18 cellular contexts compared by ENCODE assay signal in the genomic region with DNA sequence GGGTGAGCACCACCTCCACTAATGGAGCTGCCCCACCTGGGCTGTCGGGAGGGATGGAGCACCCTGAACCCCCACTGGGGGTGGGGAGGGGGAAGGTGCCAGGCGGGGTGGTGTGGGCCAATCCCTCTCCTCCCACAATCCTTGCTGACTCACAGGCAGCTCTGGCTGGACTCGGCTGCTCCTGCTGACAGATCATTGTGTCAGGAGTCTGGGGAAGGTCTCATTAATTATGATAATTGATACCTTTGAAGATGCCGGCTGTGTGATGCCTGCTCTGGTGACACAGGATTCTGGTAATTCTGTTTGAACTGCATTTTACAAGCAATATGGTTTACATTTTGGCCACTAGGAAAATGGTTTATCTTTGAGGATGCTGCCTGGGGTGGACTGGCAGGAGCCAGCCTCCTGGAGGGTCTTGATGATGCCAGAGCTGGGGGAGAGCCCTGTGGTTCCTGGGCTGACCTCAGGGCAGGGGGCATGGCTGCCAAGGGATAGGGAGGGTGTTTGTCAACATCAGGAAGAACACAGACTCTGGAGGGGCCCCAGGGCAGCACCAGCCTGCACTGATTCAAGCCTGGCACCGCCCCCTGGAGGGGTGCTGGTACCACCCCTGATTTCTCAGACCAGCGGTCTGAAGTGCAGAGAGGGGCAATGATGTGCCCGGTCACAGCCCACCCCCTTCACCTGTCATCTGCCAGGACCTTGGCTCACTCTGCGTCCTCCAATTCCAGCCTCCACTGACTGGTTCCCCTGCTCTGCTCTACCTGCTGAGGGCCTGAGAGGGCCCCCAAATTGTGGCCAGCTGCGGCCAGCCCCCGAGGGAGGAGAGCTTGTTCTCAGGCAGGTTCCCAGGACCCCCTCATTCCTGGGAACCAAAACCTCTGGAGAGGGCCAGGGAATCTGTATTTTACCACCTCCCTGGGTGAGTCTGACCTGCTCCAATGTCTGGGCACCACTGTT.
DNase-seq lines count a peak whose midpoint lies in the region; ATAC-seq and TF ChIP-seq lines count a peak whose summit lies in the region.
"Had no signal": no experiment of that assay in that cellular context is flagged by ENCODE, and none has a peak within 500 bp of the region (broad histone marks: within the 10 kb centered on the region; RNA-seq: fewer than 3 reads in every experiment).

No MANE protein-coding gene starts in this region.

- CTCF ChIA-PET in WTC11 (lab: Charles Lee) = no interaction called here

- H3K27me3 ChIP-seq in transverse colon = peaks cover 10% of the 10 kb centered on the region
- H3K27me3 ChIP-seq: gastrocnemius medialis, neutrophil had no signal

- no peaks in the 10 kb centered on the region for H3K36me3 Mint-ChIP-seq in mesothelial cell of epicardium
- no peaks in the 10 kb centered on the region for H3K36me3 Mint-ChIP-seq in WTC11

- H3K4me1 Mint-ChIP-seq in mesothelial cell of epicardium = peaks cover 37% of the 10 kb centered on the region
- H3K4me1 Mint-ChIP-seq in WTC11 = no peaks in the 10 kb centered on the region
- H3K4me1 Mint-ChIP-seq: activated CD4-positive, alpha-beta T cell treated with anti-CD3 and anti-CD28 coated beads, Interleukin-2, amount 10 ng/mL, durations not matched to agents 24 days and 14 days had no signal

- no peak for TF ChIP-seq EP300 in transverse colon (IDR thresholded peaks at IDR 0.05; ENCODE audit: low read depth)

- POLR2A ChIA-PET in WTC11 (lab: Charles Lee) = no interaction called here

- DNase-seq in COR-L47 (lab: John Stamatoyannopoulos, UW) = peak; percentile 94
- DNase-seq in NCI-H1105 treated with DMSO at 0.1 percent for 48 hours (lab: John Stamatoyannopoulos, UW) = peak; percentile 66
- DNase-seq in RPMI7951 (ENCODE audit: low read depth) = peak; percentile 15
- no peak for DNase-seq in mesothelial cell of epicardium (ENCODE audit: low spot score in 2 of 2, unreplicated experiment in 2 of 2)
- DNase-seq in transverse colon = no peak
- no peak for DNase-seq in WTC11 (ENCODE audit: low spot score)
- DNase-seq in NOMO-1 (lab: John Stamatoyannopoulos, UW; ENCODE audit: unreplicated experiment in 2 of 2) = no peak
- DNase-seq: activated CD4-positive, alpha-beta T cell treated with anti-CD3 and anti-CD28 coated beads, Interleukin-2, amount 10 ng/mL, durations not matched to agents 24 days and 14 days; anterior cingulate cortex; EL; gastrocnemius medialis; left cardiac atrium; stimulated activated naive CD4-positive, alpha-beta T cell had no signal

- ATAC-seq in HG03045 (IDR thresholded peaks at IDR 0.05; ENCODE audit: unreplicated experiment) (no peak), WTC11 (no peak)
- ATAC-seq: gastrocnemius medialis, left cardiac atrium had no signal

- no peak overlapping the region for H3K27ac ChIP-seq in transverse colon
- H3K27ac ChIP-seq: gastrocnemius medialis, neutrophil, RWPE1, tibial artery had no signal

- H3K27ac Mint-ChIP-seq in mesothelial cell of epicardium = peak overlapping the region; percentile 12
- H3K27ac Mint-ChIP-seq in WTC11 = no peak overlapping the region
- H3K27ac Mint-ChIP-seq: activated CD4-positive, alpha-beta T cell treated with anti-CD3 and anti-CD28 coated beads, Interleukin-2, amount 10 ng/mL, durations not matched to agents 24 days and 14 days had no signal

- H3K9me3 Mint-ChIP-seq in mesothelial cell of epicardium (no peaks in the 10 kb centered on the region), WTC11 (no peaks in the 10 kb centered on the region)
- H3K9me3 Mint-ChIP-seq: activated CD4-positive, alpha-beta T cell treated with anti-CD3 and anti-CD28 coated beads, Interleukin-2, amount 10 ng/mL, durations not matched to agents 24 days and 14 days; central memory CD8-positive, alpha-beta T cell had no signal

- H3K4me3 Mint-ChIP-seq in mesothelial cell of epicardium (no peak overlapping the region), WTC11 (no peak overlapping the region)
- H3K4me3 Mint-ChIP-seq: activated CD4-positive, alpha-beta T cell treated with anti-CD3 and anti-CD28 coated beads, Interleukin-2, amount 10 ng/mL, durations not matched to agents 24 days and 14 days; central memory CD8-positive, alpha-beta T cell had no signal

- WGBS in transverse colon (ENCODE audit: low coverage in 1 of 2), 2 donors = 55% methylated on average over 10 of the region's 10 CpGs; no CpG with 5 or more reads in 1 of the 2 donors

- no peaks in the 10 kb centered on the region for H3K36me3 ChIP-seq in transverse colon
- H3K36me3 ChIP-seq: gastrocnemius medialis, neutrophil, tibial artery had no signal

- no peak for TF ChIP-seq CTCF in mesothelial cell of epicardium (IDR thresholded peaks at IDR 0.05; ENCODE audit: unreplicated experiment)
- TF ChIP-seq CTCF in transverse colon (IDR thresholded peaks at IDR 0.05) = no peak
- TF ChIP-seq CTCF in WTC11 (IDR thresholded peaks at IDR 0.05) = no peak

- in situ Hi-C loops in transverse colon (cut with MboI; ENCODE audit: low pct_ligation_motif_present in 1 of 4, low pct_unique_long_range_greater_than_20kb in 1 of 4, low sequenced_read_pairs in 3 of 4) = loop anchor here in 2 of 4 donors (10.0 to 25.0 kb wide), 2 partner anchors 1140 to 1147 kb away; a partner anchor contains a TSS

- no peak overlapping the region for H3K4me3 ChIP-seq in transverse colon
- H3K4me3 ChIP-seq: gastrocnemius medialis, tibial artery had no signal

- TF ChIP-seq POLR2A in transverse colon (IDR thresholded peaks at IDR 0.05) = no peak

- intact Hi-C loops in transverse colon (cut with DNase I; ENCODE audit: low total_unique reads) = loop anchor here (5.0 kb wide), 1 partner anchor 323 kb away; no protein-coding TSS in a partner anchor

- no peaks in the 10 kb centered on the region for H3K9me3 ChIP-seq in transverse colon
- H3K9me3 ChIP-seq: gastrocnemius medialis, neutrophil, tibial artery had no signal

- peaks cover 0 to 7% (median 0%) of the 10 kb centered on the region in 4 donors for H3K4me1 ChIP-seq in transverse colon

- H3K27me3 Mint-ChIP-seq in mesothelial cell of epicardium (ENCODE audit: low read depth) (peaks cover 26% of the 10 kb centered on the region), WTC11 (ENCODE audit: low read depth) (no peaks in the 10 kb centered on the region; the same call in 1 of the 2 replicates)
- H3K27me3 Mint-ChIP-seq: activated CD4-positive, alpha-beta T cell treated with anti-CD3 and anti-CD28 coated beads, Interleukin-2, amount 10 ng/mL, durations not matched to agents 24 days and 14 days had no signal

TF ChIP-seq in WTC11, 78 proteins besides CTCF, POLR2A, EP300 and RAD21 (continues in another document):
- no peak for TF ChIP-seq CREB1 (CRISPR knock-in tag; IDR thresholded peaks at IDR 0.05)
- TF ChIP-seq, protein P1, sequence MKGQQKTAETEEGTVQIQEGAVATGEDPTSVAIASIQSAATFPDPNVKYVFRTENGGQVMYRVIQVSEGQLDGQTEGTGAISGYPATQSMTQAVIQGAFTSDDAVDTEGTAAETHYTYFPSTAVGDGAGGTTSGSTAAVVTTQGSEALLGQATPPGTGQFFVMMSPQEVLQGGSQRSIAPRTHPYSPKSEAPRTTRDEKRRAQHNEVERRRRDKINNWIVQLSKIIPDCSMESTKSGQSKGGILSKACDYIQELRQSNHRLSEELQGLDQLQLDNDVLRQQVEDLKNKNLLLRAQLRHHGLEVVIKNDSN (CRISPR knock-in tag; IDR thresholded peaks at IDR 0.05) = no peak
- TF ChIP-seq CBFB (CRISPR knock-in tag; IDR thresholded peaks at IDR 0.05; ENCODE audit: low read depth) = no peak
- no peak for TF ChIP-seq ZNF232 (CRISPR knock-in tag; IDR thresholded peaks at IDR 0.05)
- TF ChIP-seq ATF1 (CRISPR knock-in tag; IDR thresholded peaks at IDR 0.05) = no peak
- TF ChIP-seq, protein P2, sequence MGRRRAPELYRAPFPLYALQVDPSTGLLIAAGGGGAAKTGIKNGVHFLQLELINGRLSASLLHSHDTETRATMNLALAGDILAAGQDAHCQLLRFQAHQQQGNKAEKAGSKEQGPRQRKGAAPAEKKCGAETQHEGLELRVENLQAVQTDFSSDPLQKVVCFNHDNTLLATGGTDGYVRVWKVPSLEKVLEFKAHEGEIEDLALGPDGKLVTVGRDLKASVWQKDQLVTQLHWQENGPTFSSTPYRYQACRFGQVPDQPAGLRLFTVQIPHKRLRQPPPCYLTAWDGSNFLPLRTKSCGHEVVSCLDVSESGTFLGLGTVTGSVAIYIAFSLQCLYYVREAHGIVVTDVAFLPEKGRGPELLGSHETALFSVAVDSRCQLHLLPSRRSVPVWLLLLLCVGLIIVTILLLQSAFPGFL (CRISPR knock-in tag; IDR thresholded peaks at IDR 0.05; ENCODE audit: borderline replicate concordance) = no peak
- TF ChIP-seq OVOL2 (CRISPR knock-in tag; IDR thresholded peaks at IDR 0.05; ENCODE audit: borderline replicate concordance) = no peak
- no peak for TF ChIP-seq HMGA2 (CRISPR knock-in tag; IDR thresholded peaks at IDR 0.05)
- TF ChIP-seq, protein P3, sequence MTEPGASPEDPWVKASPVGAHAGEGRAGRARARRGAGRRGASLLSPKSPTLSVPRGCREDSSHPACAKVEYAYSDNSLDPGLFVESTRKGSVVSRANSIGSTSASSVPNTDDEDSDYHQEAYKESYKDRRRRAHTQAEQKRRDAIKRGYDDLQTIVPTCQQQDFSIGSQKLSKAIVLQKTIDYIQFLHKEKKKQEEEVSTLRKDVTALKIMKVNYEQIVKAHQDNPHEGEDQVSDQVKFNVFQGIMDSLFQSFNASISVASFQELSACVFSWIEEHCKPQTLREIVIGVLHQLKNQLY (CRISPR knock-in tag; IDR thresholded peaks at IDR 0.05) = no peak
- no peak for TF ChIP-seq NFYB (CRISPR knock-in tag; conservative IDR thresholded peaks at IDR 0.05; ENCODE audit: low read depth)
- TF ChIP-seq, protein P4, sequence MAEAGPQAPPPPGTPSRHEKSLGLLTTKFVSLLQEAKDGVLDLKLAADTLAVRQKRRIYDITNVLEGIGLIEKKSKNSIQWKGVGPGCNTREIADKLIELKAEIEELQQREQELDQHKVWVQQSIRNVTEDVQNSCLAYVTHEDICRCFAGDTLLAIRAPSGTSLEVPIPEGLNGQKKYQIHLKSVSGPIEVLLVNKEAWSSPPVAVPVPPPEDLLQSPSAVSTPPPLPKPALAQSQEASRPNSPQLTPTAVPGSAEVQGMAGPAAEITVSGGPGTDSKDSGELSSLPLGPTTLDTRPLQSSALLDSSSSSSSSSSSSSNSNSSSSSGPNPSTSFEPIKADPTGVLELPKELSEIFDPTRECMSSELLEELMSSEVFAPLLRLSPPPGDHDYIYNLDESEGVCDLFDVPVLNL (CRISPR knock-in tag; IDR thresholded peaks at IDR 0.05; ENCODE audit: borderline replicate concordance, low read depth) = no peak
- TF ChIP-seq, protein P5, sequence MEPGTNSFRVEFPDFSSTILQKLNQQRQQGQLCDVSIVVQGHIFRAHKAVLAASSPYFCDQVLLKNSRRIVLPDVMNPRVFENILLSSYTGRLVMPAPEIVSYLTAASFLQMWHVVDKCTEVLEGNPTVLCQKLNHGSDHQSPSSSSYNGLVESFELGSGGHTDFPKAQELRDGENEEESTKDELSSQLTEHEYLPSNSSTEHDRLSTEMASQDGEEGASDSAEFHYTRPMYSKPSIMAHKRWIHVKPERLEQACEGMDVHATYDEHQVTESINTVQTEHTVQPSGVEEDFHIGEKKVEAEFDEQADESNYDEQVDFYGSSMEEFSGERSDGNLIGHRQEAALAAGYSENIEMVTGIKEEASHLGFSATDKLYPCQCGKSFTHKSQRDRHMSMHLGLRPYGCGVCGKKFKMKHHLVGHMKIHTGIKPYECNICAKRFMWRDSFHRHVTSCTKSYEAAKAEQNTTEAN (CRISPR knock-in tag; IDR thresholded peaks at IDR 0.05) = no peak

Comparison
In these comparisons a context has a peak if more than half of its experiments do, and no peak if none do; other contexts are left out.
1. DNase-seq: peak in COR-L47 (single experiment), NCI-H1105 treated with DMSO at 0.1 percent for 48 hours (single experiment) and RPMI7951 (single experiment); none in mesothelial cell of epicardium (0 of 2), transverse colon (single experiment), WTC11 (single experiment) and NOMO-1 (0 of 2).